2 cellular contexts compared by ENCODE assay signal in genomic region chrX:48957477-48957826, GRCh38.
TF ChIP-seq lines count a peak whose summit lies in the region.

OTUD5 (minus strand) TSS chrX:48957607; CDS start chrX:48957570, 37 bp downstream.

TF ChIP-seq in IMR-90, 13 proteins besides CTCF, POLR2A, EP300 and RAD21:
- peak; percentile 13; the same call in 1 of the 2 replicates for TF ChIP-seq MAZ (IDR thresholded peaks at IDR 0.05; ENCODE audit: borderline replicate concordance, low read depth, low read length)
- TF ChIP-seq NFE2L2 (IDR thresholded peaks at IDR 0.05; ENCODE audit: low read depth, low read length), result no peak
- TF ChIP-seq RCOR1 (IDR thresholded peaks at IDR 0.05; ENCODE audit: insufficient replicate concordance, low read length), result no peak
- no peak for TF ChIP-seq BHLHE40 (IDR thresholded peaks at IDR 0.05; ENCODE audit: low read depth, low read length)
- TF ChIP-seq RFX5 (IDR thresholded peaks at IDR 0.05; ENCODE audit: low read depth, low read length), result no peak

TF ChIP-seq in K562, 482 proteins besides CTCF, POLR2A, EP300 and RAD21:
- TF ChIP-seq HLTF (IDR thresholded peaks at IDR 0.05) (no peak), ZNF41 (CRISPR knock-in tag; conservative IDR thresholded peaks at IDR 0.05) (0 out of 2 replicates have a peak, but pooled peaks have one; percentile 9), ZZZ3 (IDR thresholded peaks at IDR 0.05) (no peak), AFF1 (IDR thresholded peaks at IDR 0.05; ENCODE audit: low read depth in 1 of 2, partially characterized antibody in 2 of 2) (peak in 1 of 2 experiments; percentile 54), SMAD4 (CRISPR knock-in tag; conservative IDR thresholded peaks at IDR 0.05) (peak; percentile 6; the same call in 1 of the 2 replicates), RB1 (IDR thresholded peaks at IDR 0.05; ENCODE audit: low read depth) (peak; percentile 35; the same call in 1 of the 2 replicates), ZNF764 (CRISPR knock-in tag; IDR thresholded peaks at IDR 0.05; ENCODE audit: low read depth) (0 out of 2 replicates have a peak, but pooled peaks have one; percentile 82), MTA3 (IDR thresholded peaks at IDR 0.05; ENCODE audit: borderline replicate concordance) (peak; percentile 19), PCBP1 (IDR thresholded peaks at IDR 0.05; ENCODE audit: low read depth, low read length, poor library complexity, severe bottlenecking) (peak; percentile 6), SIN3B (IDR thresholded peaks at IDR 0.05; ENCODE audit: low read depth) (peak; percentile 34; the same call in 1 of the 2 replicates), HNRNPUL1 (IDR thresholded peaks at IDR 0.05; ENCODE audit: low read length) (no peak), SP1 (CRISPR knock-in tag; IDR thresholded peaks at IDR 0.05) (no peak), BRD4 (IDR thresholded peaks at IDR 0.05) (0 out of 2 replicates have a peak, but pooled peaks have one; percentile 40), CTBP1 (IDR thresholded peaks at IDR 0.05; ENCODE audit: borderline replicate concordance) (peak; percentile 11; the same call in 1 of the 2 replicates), KDM5B (IDR thresholded peaks at IDR 0.05; ENCODE audit: insufficient replicate concordance, low read depth, low read length) (peak; percentile 2), ZNF639 (CRISPR knock-in tag; conservative IDR thresholded peaks at IDR 0.05 in 1 of 2, IDR thresholded peaks at IDR 0.05 in 1 of 2) (peak in 1 of 2 experiments; percentile 62; a peak in 1 of 4 replicates), MTA2 (IDR thresholded peaks at IDR 0.05; ENCODE audit: low read depth) (no peak), SETDB1 (IDR thresholded peaks at IDR 0.05; ENCODE audit: low read length) (no peak), ZNF830 (CRISPR knock-in tag; IDR thresholded peaks at IDR 0.05) (no peak), ZNF143 (CRISPR knock-in tag; IDR thresholded peaks at IDR 0.05) (peak; percentile 64; the same call in 1 of the 2 replicates), RBFOX2 (IDR thresholded peaks at IDR 0.05; ENCODE audit: low read depth, low read length) (peak; percentile 89), YY1 (IDR thresholded peaks at IDR 0.05; ENCODE audit: borderline replicate concordance in 1 of 3, control insufficient read depth in 1 of 3, extremely low read depth in 1 of 3, insufficient read depth in 3 of 3, insufficient read length in 1 of 3, insufficient replicate concordance in 2 of 3, low read depth in 1 of 3, low read length in 2 of 3) (peak in 2 of 3 experiments; percentile 54 to 69), HCFC1 (IDR thresholded peaks at IDR 0.05; ENCODE audit: low read depth, low read length) (peak; percentile 53), POLR2G (IDR thresholded peaks at IDR 0.05; ENCODE audit: low read depth, low read length) (peak; percentile 85), DACH1 (IDR thresholded peaks at IDR 0.05; ENCODE audit: partially characterized antibody) (no peak), SMARCB1 (IDR thresholded peaks at IDR 0.05; ENCODE audit: insufficient read length, low read depth) (no peak), CREM (IDR thresholded peaks at IDR 0.05; ENCODE audit: low read depth) (0 out of 2 replicates have a peak, but pooled peaks have one; percentile 4), PTRF (tag; IDR thresholded peaks at IDR 0.05) (no peak), ZFX (CRISPR knock-in tag; IDR thresholded peaks at IDR 0.05) (peak; percentile 46; the same call in 1 of the 2 replicates), RBBP5 (IDR thresholded peaks at IDR 0.05; ENCODE audit: borderline replicate concordance, insufficient read depth, low read length, poor library complexity, severe bottlenecking) (peak; percentile 12), ZNF592 (IDR thresholded peaks at IDR 0.05) (peak; percentile 76; the same call in 1 of the 2 replicates)
